In the genomic region with DNA sequence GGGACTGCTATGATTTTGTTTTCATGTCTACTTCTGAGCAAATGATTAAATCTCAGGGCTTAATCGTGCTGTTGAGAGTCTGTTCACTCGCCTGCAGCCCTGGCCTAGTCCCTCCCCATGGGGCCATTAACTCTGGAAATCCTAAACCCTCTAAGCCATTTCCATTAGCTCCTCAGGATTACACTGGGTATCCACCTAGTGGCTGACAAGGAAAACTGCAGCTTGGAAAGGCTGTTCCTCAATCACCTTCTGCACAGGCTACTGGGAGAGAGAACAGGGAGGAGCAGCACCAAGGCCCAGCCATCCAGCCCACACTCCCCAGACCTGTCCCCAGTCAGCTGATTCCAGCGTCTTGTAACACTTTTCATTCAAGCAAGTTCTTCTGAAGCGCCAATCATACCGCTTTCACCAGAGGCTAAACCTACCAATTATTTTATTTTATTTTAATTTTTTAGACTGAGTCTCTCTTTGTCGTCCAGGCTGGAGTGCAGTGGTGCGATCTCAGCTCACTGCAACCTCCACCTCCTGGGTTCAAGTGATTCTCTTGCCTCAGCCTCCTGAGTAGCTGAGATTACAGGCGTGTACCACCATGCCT, we compare ENCODE assay signal across 8 cellular contexts. TPM values are rescaled to one million over a fixed set of nuclear protein-coding genes. Genes with fewer than 3 reads are reported as not detected.
A peak's percentile ranks its signal among the peaks of the same experiment; 100 is the strongest.
DNase-seq lines count a peak whose midpoint lies in the region; ATAC-seq and TF ChIP-seq lines count a peak whose summit lies in the region.

No MANE protein-coding gene starts in this region.

- no peak overlapping the region for H3K4me3 ChIP-seq in HEK293 (ENCODE audit: low read depth, low read length)
- no peak overlapping the region for H3K4me3 ChIP-seq in mucosa of descending colon

- H3K27ac ChIP-seq in HEK293 (ENCODE audit: extremely low read depth, low read depth, low read length), result no peak overlapping the region

- no peaks in the 10 kb centered on the region for H3K9me3 Mint-ChIP-seq in endothelial cell (ENCODE audit: unreplicated experiment)

- H3K36me3 ChIP-seq in HEK293 (ENCODE audit: control insufficient read depth in 2 of 2, insufficient read depth in 1 of 2, low read length in 2 of 2) (no peaks in the 10 kb centered on the region), mucosa of descending colon (ENCODE audit: low read depth) (no peaks in the 10 kb centered on the region)

- no peaks in the 10 kb centered on the region for H3K4me1 ChIP-seq in HEK293 (ENCODE audit: control insufficient read depth, insufficient read depth, low read length)
- H3K4me1 ChIP-seq in mucosa of descending colon (ENCODE audit: low read depth), result no peaks in the 10 kb centered on the region

- POLR2A ChIA-PET in HEK293 (lab: Yijun Ruan, JAX), result no interaction called here

- ATAC-seq in SK-N-SH treated with all-trans-retinoic acid at 6 μM for 48 hours (peak; percentile 95), mucosa of descending colon (peak; percentile 82)

- H3K36me3 Mint-ChIP-seq in endothelial cell (ENCODE audit: low read depth, unreplicated experiment), result no peaks in the 10 kb centered on the region

- no peak overlapping the region for H3K4me3 Mint-ChIP-seq in endothelial cell (ENCODE audit: unreplicated experiment)

- H3K27ac Mint-ChIP-seq in endothelial cell (ENCODE audit: unreplicated experiment), result no peak overlapping the region

- no peak for TF ChIP-seq CTCF in HEK293 (tag by site-specific recombination; IDR thresholded peaks at IDR 0.05)
- peak; percentile 95 for TF ChIP-seq CTCF in endothelial cell (IDR thresholded peaks at IDR 0.05; ENCODE audit: unreplicated experiment)
- peak; percentile 49 for TF ChIP-seq CTCF in mucosa of descending colon (IDR thresholded peaks at IDR 0.05)

- peak; percentile 16 to 28 for DNase-seq in stimulated activated CD4-positive, alpha-beta T cell treated with anti-CD3 and anti-CD28 coated beads, Interleukin-2, amount 100 ng/mL, for 24 hours
- DNase-seq in stimulated activated CD4-positive, alpha-beta T cell treated with anti-CD3 and anti-CD28 coated beads, Interleukin-12 subunit alpha, Interleukin-12 subunit beta, amount 100 ng/mL, for 4 hours, result no peak
- DNase-seq in NCI-H1105 treated with DMSO at 0.1 percent for 48 hours (lab: John Stamatoyannopoulos, UW), result peak; percentile 59
- DNase-seq in endothelial cell (ENCODE audit: low spot score), result peak; percentile 44
- peak in 1 of 3 donors; percentile 16 for DNase-seq in mucosa of descending colon
- DNase-seq in DMS79 treated with DMSO at 0.1 percent for 48 hours (lab: John Stamatoyannopoulos, UW), result no peak

- H3K27me3 Mint-ChIP-seq in endothelial cell (ENCODE audit: unreplicated experiment), result peaks cover 3% of the 10 kb centered on the region

- H3K9me3 ChIP-seq in HEK293 (ENCODE audit: control insufficient read depth, insufficient read depth, low read depth, low read length), result no peaks in the 10 kb centered on the region
- H3K9me3 ChIP-seq in mucosa of descending colon, result no peaks in the 10 kb centered on the region

- intact Hi-C loops in mucosa of descending colon (cut with DNase I, micrococcal nuclease), result no loop called here

- H3K4me1 Mint-ChIP-seq in endothelial cell (ENCODE audit: unreplicated experiment), result no peaks in the 10 kb centered on the region

- CTCF ChIA-PET in HEK293 (lab: Yijun Ruan, JAX), result interaction anchor here (0.6 to 11.8 kb wide), 30 partner anchors 9 to 453 kb away, joined by 3 to 271 read pairs (median 4); a partner anchor contains a TSS

TF ChIP-seq in HEK293, 187 proteins besides CTCF, POLR2A, EP300 and RAD21 (continues in another document):
- TF ChIP-seq, protein P1, sequence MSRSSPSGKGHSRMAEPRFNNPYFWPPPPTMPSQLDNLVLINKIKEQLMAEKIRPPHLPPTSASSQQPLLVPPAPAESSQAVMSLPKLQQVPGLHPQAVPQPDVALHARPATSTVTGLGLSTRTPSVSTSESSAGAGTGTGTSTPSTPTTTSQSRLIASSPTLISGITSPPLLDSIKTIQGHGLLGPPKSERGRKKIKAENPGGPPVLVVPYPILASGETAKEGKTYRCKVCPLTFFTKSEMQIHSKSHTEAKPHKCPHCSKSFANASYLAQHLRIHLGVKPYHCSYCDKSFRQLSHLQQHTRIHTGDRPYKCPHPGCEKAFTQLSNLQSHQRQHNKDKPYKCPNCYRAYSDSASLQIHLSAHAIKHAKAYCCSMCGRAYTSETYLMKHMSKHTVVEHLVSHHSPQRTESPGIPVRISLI (tag by site-specific recombination; IDR thresholded peaks at IDR 0.05), result no peak
- no peak for TF ChIP-seq REPIN1 (tag by site-specific recombination; IDR thresholded peaks at IDR 0.05; ENCODE audit: low read depth)
- TF ChIP-seq, protein P2, sequence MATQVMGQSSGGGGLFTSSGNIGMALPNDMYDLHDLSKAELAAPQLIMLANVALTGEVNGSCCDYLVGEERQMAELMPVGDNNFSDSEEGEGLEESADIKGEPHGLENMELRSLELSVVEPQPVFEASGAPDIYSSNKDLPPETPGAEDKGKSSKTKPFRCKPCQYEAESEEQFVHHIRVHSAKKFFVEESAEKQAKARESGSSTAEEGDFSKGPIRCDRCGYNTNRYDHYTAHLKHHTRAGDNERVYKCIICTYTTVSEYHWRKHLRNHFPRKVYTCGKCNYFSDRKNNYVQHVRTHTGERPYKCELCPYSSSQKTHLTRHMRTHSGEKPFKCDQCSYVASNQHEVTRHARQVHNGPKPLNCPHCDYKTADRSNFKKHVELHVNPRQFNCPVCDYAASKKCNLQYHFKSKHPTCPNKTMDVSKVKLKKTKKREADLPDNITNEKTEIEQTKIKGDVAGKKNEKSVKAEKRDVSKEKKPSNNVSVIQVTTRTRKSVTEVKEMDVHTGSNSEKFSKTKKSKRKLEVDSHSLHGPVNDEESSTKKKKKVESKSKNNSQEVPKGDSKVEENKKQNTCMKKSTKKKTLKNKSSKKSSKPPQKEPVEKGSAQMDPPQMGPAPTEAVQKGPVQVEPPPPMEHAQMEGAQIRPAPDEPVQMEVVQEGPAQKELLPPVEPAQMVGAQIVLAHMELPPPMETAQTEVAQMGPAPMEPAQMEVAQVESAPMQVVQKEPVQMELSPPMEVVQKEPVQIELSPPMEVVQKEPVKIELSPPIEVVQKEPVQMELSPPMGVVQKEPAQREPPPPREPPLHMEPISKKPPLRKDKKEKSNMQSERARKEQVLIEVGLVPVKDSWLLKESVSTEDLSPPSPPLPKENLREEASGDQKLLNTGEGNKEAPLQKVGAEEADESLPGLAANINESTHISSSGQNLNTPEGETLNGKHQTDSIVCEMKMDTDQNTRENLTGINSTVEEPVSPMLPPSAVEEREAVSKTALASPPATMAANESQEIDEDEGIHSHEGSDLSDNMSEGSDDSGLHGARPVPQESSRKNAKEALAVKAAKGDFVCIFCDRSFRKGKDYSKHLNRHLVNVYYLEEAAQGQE (tag by site-specific recombination; IDR thresholded peaks at IDR 0.05), result no peak
- TF ChIP-seq ZNF629 (tag by site-specific recombination; IDR thresholded peaks at IDR 0.05), result no peak
- TF ChIP-seq ZNF366 (tag by site-specific recombination; conservative IDR thresholded peaks at IDR 0.05), result no peak
- no peak for TF ChIP-seq ZNF670 (tag by site-specific recombination; IDR thresholded peaks at IDR 0.05; ENCODE audit: low read depth)

TF ChIP-seq in SK-N-SH treated with all-trans-retinoic acid at 6 μM for 48 hours, 23 proteins besides CTCF, POLR2A, EP300 and RAD21:
- TF ChIP-seq ZNF70 (CRISPR knock-in tag; IDR thresholded peaks at IDR 0.05) (no peak), SNAI2 (CRISPR knock-in tag; IDR thresholded peaks at IDR 0.05) (no peak), ESRRG (CRISPR knock-in tag; IDR thresholded peaks at IDR 0.05) (no peak), TOX (CRISPR knock-in tag; IDR thresholded peaks at IDR 0.05; ENCODE audit: borderline replicate concordance) (no peak), OSR1 (CRISPR knock-in tag; IDR thresholded peaks at IDR 0.05) (no peak), ZNF565 (CRISPR knock-in tag; conservative IDR thresholded peaks at IDR 0.05; ENCODE audit: low read depth) (no peak), TCF4 (CRISPR knock-in tag; IDR thresholded peaks at IDR 0.05; ENCODE audit: borderline replicate concordance) (no peak), ARNTL (CRISPR knock-in tag; IDR thresholded peaks at IDR 0.05; ENCODE audit: borderline replicate concordance, low read depth) (no peak), ZNF8 (CRISPR knock-in tag; IDR thresholded peaks at IDR 0.05) (no peak), ZFP30 (CRISPR knock-in tag; IDR thresholded peaks at IDR 0.05) (no peak)
- TF ChIP-seq, protein P3, sequence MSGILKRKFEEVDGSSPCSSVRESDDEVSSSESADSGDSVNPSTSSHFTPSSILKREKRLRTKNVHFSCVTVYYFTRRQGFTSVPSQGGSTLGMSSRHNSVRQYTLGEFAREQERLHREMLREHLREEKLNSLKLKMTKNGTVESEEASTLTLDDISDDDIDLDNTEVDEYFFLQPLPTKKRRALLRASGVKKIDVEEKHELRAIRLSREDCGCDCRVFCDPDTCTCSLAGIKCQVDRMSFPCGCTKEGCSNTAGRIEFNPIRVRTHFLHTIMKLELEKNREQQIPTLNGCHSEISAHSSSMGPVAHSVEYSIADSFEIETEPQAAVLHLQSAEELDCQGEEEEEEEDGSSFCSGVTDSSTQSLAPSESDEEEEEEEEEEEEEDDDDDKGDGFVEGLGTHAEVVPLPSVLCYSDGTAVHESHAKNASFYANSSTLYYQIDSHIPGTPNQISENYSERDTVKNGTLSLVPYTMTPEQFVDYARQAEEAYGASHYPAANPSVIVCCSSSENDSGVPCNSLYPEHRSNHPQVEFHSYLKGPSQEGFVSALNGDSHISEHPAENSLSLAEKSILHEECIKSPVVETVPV (CRISPR knock-in tag; IDR thresholded peaks at IDR 0.05), result no peak
- TF ChIP-seq, protein P4, sequence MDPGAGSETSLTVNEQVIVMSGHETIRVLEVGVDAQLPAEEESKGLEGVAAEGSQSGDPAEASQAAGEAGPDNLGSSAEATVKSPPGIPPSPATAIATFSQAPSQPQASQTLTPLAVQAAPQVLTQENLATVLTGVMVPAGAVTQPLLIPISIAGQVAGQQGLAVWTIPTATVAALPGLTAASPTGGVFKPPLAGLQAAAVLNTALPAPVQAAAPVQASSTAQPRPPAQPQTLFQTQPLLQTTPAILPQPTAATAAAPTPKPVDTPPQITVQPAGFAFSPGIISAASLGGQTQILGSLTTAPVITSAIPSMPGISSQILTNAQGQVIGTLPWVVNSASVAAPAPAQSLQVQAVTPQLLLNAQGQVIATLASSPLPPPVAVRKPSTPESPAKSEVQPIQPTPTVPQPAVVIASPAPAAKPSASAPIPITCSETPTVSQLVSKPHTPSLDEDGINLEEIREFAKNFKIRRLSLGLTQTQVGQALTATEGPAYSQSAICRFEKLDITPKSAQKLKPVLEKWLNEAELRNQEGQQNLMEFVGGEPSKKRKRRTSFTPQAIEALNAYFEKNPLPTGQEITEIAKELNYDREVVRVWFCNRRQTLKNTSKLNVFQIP (CRISPR knock-in tag; IDR thresholded peaks at IDR 0.05; ENCODE audit: borderline replicate concordance, low read depth), result no peak

RNA-seq across cellular contexts. Expression of a gene that starts 48.7 kb away (rescaled TPM):
- total RNA-seq in endothelial cell (ENCODE audit: unreplicated experiment) (not detected), mucosa of descending colon (not detected)

RNA-seq across cellular contexts. Expression of a gene that starts 57.7 kb away (rescaled TPM):
- not detected for total RNA-seq in endothelial cell (ENCODE audit: unreplicated experiment)
- total RNA-seq in mucosa of descending colon, result not detected

Comparison
In these comparisons a context has a peak if more than half of its experiments do, and no peak if none do; other contexts are left out.
1. DNase-seq: peak in stimulated activated CD4-positive, alpha-beta T cell treated with anti-CD3 and anti-CD28 coated beads, Interleukin-2, amount 100 ng/mL, for 24 hours (2 of 2), NCI-H1105 treated with DMSO at 0.1 percent for 48 hours (single experiment) and endothelial cell (single experiment); none in stimulated activated CD4-positive, alpha-beta T cell treated with anti-CD3 and anti-CD28 coated beads, Interleukin-12 subunit alpha, Interleukin-12 subunit beta, amount 100 ng/mL, for 4 hours (single experiment) and DMS79 treated with DMSO at 0.1 percent for 48 hours (single experiment).